Comparison of ENCODE assay signal across 1 cellular context in genomic region chr12:56941299-56942017, GRCh38.
TF ChIP-seq lines count a peak whose summit lies in the region.

No MANE protein-coding gene starts in this region.

TF ChIP-seq in HepG2, 621 proteins besides CTCF, POLR2A, EP300 and RAD21 (continued from another document):
- no peak for TF ChIP-seq ZHX2 (IDR thresholded peaks at IDR 0.05; ENCODE audit: low read depth)
- no peak for TF ChIP-seq ZHX2 (CRISPR knock-in tag; IDR thresholded peaks at IDR 0.05; ENCODE audit: borderline replicate concordance)
- peak; percentile 48; the same call in 1 of the 2 replicates for TF ChIP-seq SSRP1 (CRISPR knock-in tag; IDR thresholded peaks at IDR 0.05)
- TF ChIP-seq HMGXB3 (CRISPR knock-in tag; IDR thresholded peaks at IDR 0.05; ENCODE audit: borderline replicate concordance) = no peak
- peak; percentile 11; the same call in 1 of the 2 replicates for TF ChIP-seq CEBPB (IDR thresholded peaks at IDR 0.05; ENCODE audit: borderline replicate concordance, low read depth, low read length)
- 0 out of 2 replicates have a peak, but pooled peaks have one; percentile 67 for TF ChIP-seq ZNF746 (CRISPR knock-in tag; IDR thresholded peaks at IDR 0.05)
- no peak for TF ChIP-seq ATAD3A (CRISPR knock-in tag; IDR thresholded peaks at IDR 0.05)
- TF ChIP-seq IRF2 (CRISPR knock-in tag; IDR thresholded peaks at IDR 0.05) = peak; percentile 82
- TF ChIP-seq ZNF280B (CRISPR knock-in tag; IDR thresholded peaks at IDR 0.05; ENCODE audit: borderline replicate concordance) = no peak
- TF ChIP-seq ZNF343 (CRISPR knock-in tag; IDR thresholded peaks at IDR 0.05) = 0 out of 2 replicates have a peak, but pooled peaks have one; percentile 23
- no peak for TF ChIP-seq RFX1 (IDR thresholded peaks at IDR 0.05)
- TF ChIP-seq HNF1A (IDR thresholded peaks at IDR 0.05; ENCODE audit: low read depth) = peak; percentile 42; the same call in 1 of the 2 replicates
- TF ChIP-seq HNF1A (CRISPR knock-in tag; IDR thresholded peaks at IDR 0.05; ENCODE audit: borderline replicate concordance) = peak; percentile 60; the same call in 1 of the 2 replicates
- TF ChIP-seq EED (CRISPR knock-in tag; IDR thresholded peaks at IDR 0.05) = no peak
- TF ChIP-seq ZNF101 (CRISPR knock-in tag; IDR thresholded peaks at IDR 0.05; ENCODE audit: borderline replicate concordance, low read depth) = no peak
- no peak for TF ChIP-seq CHD4 (IDR thresholded peaks at IDR 0.05; ENCODE audit: borderline replicate concordance, low read length)
- no peak for TF ChIP-seq CENPT (CRISPR knock-in tag; IDR thresholded peaks at IDR 0.05; ENCODE audit: low read depth)
- TF ChIP-seq ZNF275 (CRISPR knock-in tag; IDR thresholded peaks at IDR 0.05; ENCODE audit: borderline replicate concordance) = no peak
- TF ChIP-seq CHD2 (IDR thresholded peaks at IDR 0.05; ENCODE audit: low read depth, low read length) = 0 out of 2 replicates have a peak, but pooled peaks have one; percentile 34
- peak; percentile 86 for TF ChIP-seq KDM6A (CRISPR knock-in tag; IDR thresholded peaks at IDR 0.05; ENCODE audit: low read depth)
- no peak for TF ChIP-seq FLYWCH1 (CRISPR knock-in tag; IDR thresholded peaks at IDR 0.05)
- no peak for TF ChIP-seq KLF11 (CRISPR knock-in tag; IDR thresholded peaks at IDR 0.05)
- no peak for TF ChIP-seq GLI4 (CRISPR knock-in tag; IDR thresholded peaks at IDR 0.05; ENCODE audit: borderline replicate concordance)
- no peak for TF ChIP-seq THYN1 (CRISPR knock-in tag; IDR thresholded peaks at IDR 0.05; ENCODE audit: borderline replicate concordance, low read depth)
- TF ChIP-seq ZNF136 (CRISPR knock-in tag; IDR thresholded peaks at IDR 0.05; ENCODE audit: low read depth) = no peak
- no peak for TF ChIP-seq ZBTB49 (CRISPR knock-in tag; IDR thresholded peaks at IDR 0.05; ENCODE audit: borderline replicate concordance)
- no peak for TF ChIP-seq ZNF660 (CRISPR knock-in tag; IDR thresholded peaks at IDR 0.05; ENCODE audit: borderline replicate concordance, low read depth)
- TF ChIP-seq GATAD2A (CRISPR knock-in tag; IDR thresholded peaks at IDR 0.05) = peak; percentile 97
- peak; percentile 97 for TF ChIP-seq ZNF614 (CRISPR knock-in tag; IDR thresholded peaks at IDR 0.05; ENCODE audit: borderline replicate concordance)
